ENCODE assay signal across 14 cellular contexts in the genomic region with DNA sequence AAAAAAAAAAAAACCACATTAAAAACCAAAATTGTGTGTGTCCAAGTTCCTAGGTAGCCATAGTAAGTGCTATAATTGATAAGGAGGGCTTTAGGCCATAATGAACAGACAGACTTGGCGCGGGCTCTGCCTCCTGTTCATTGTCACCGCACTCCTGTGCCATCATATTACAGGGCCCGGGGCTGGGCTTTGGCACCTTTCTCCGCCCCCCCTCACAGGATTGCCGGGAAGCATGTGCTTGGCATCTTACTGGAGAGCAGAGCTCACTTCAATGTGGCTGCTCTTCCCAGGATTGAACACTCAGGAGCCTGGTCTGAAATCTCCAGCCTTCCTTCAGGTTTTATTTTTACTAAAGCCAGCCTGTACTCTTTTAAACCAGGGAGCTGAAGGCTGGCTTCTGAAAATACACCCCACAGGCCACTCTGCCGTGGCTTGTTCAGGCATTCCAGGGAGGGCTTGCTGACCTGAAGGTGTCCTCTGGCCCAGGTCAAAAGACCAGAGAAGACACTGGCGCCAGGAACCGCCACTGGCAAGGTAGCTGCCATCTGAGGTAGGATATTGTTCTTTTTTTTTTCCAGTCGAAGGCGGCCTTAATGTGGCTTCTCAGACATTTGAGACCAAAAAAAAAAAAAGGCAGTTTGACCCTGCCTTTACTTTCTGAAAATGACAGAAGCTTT. TPM values are rescaled to one million over a fixed set of nuclear protein-coding genes. Genes with fewer than 3 reads are reported as not detected.
DNase-seq lines count a peak whose midpoint lies in the region; ATAC-seq and TF ChIP-seq lines count a peak whose summit lies in the region.
"Had no signal": no experiment of that assay in that cellular context is flagged by ENCODE, and none has a peak within 500 bp of the region (broad histone marks: within the 10 kb centered on the region; RNA-seq: fewer than 3 reads in every experiment).

No MANE protein-coding gene starts in this region.

- peaks cover 4% of the 10 kb centered on the region for H3K4me1 Mint-ChIP-seq in activated CD4-positive, alpha-beta memory T cell treated with anti-CD3 and anti-CD28 coated beads, Interleukin-2, amount 10 ng/mL, durations not matched to agents 7 days and 5 days

- ATAC-seq in left lung = no peak
- peak; percentile 49 for ATAC-seq in sciatic nerve
- ATAC-seq in aorta (ENCODE audit: low FRiP score) = no peak

- H3K79me1 ChIP-seq in trophoblast cell (ENCODE audit: low read length) = no peaks in the 10 kb centered on the region

- H3K4ac ChIP-seq in trophoblast cell (ENCODE audit: low read depth, low read length) = no peak overlapping the region

- H3K14ac ChIP-seq in trophoblast cell (ENCODE audit: low read length) = no peak overlapping the region

- no peaks in the 10 kb centered on the region for H3K79me2 ChIP-seq in trophoblast cell (ENCODE audit: control insufficient read depth, insufficient read depth, low read length, poor library complexity)

- no peak for TF ChIP-seq POLR2A in esophagus muscularis mucosa (IDR thresholded peaks at IDR 0.05; ENCODE audit: low read depth)

- H2BK12ac ChIP-seq in trophoblast cell (ENCODE audit: low read length) = no peak overlapping the region

- H4K8ac ChIP-seq in trophoblast cell (ENCODE audit: low read depth, low read length) = no peak overlapping the region

- H3K36me3 Mint-ChIP-seq in activated CD4-positive, alpha-beta memory T cell treated with anti-CD3 and anti-CD28 coated beads, Interleukin-2, amount 10 ng/mL, durations not matched to agents 7 days and 5 days (ENCODE audit: low read depth) = no peaks in the 10 kb centered on the region
- H3K36me3 Mint-ChIP-seq: activated naive CD8-positive, alpha-beta T cell had no signal

- intact Hi-C loops in esophagus muscularis mucosa (cut with DNase I) = no loop called here
- intact Hi-C loops in left lung (cut with DNase I) = no loop called here
- intact Hi-C loops in sciatic nerve (cut with DNase I) = no loop called here
- intact Hi-C loops in aorta (cut with DNase I) = loop anchor here in 1 of 2 donors (5.0 to 10.0 kb wide), 2 partner anchors 39 to 49 kb away; a partner anchor contains a TSS

- TF ChIP-seq CTCF in esophagus muscularis mucosa (IDR thresholded peaks at IDR 0.05) (no peak), left lung (IDR thresholded peaks at IDR 0.05) (no peak)

- peak overlapping the region in 2 of 4 donors; percentile 0 to 17 for H3K4me3 ChIP-seq in esophagus muscularis mucosa
- H3K4me3 ChIP-seq in left lung = no peak overlapping the region
- H3K4me3 ChIP-seq in aorta (ENCODE audit: low read length in 2 of 2) = no peak overlapping the region
- no peak overlapping the region for H3K4me3 ChIP-seq in trophoblast cell (ENCODE audit: low read depth, low read length)

- POLR2A ChIA-PET in activated CD4-positive, alpha-beta memory T cell treated with anti-CD3 and anti-CD28 coated beads, Interleukin-2, amount 10 ng/mL, durations not matched to agents 7 days and 5 days (lab: Charles Lee) = no interaction called here

- DNase-seq in esophagus muscularis mucosa (ENCODE audit: extremely low spot score) (no peak), left lung (no peak), sciatic nerve (ENCODE audit: low spot score) (no peak), aorta (peak in 1 of 2 donors; percentile 82), epidermal melanocyte (ENCODE audit: insufficient read length, low spot score) (no peak), trophoblast cell (no peak)
- no peak for DNase-seq in activated CD4-positive, alpha-beta memory T cell treated with anti-CD3 and anti-CD28 coated beads, Interleukin-2, amount 10 ng/mL, durations not matched to agents 7 days and 5 days
- DNase-seq: DMS79; NCI-H146; NCI-H446; stimulated activated CD4-positive, alpha-beta T cell treated with anti-CD3 and anti-CD28 coated beads, Interleukin-15, amount 100 ng/mL, for 24 hours; T1000 had no signal

- no peak overlapping the region for H3K23ac ChIP-seq in trophoblast cell (ENCODE audit: low read length)

- no peak overlapping the region for H3K18ac ChIP-seq in trophoblast cell (ENCODE audit: low read length)

- no peaks in the 10 kb centered on the region for H3K9me3 Mint-ChIP-seq in activated CD4-positive, alpha-beta memory T cell treated with anti-CD3 and anti-CD28 coated beads, Interleukin-2, amount 10 ng/mL, durations not matched to agents 7 days and 5 days

- no peak overlapping the region for H4K12ac ChIP-seq in trophoblast cell (ENCODE audit: low read depth, low read length)

- H3K36me3 ChIP-seq in esophagus muscularis mucosa (no peaks in the 10 kb centered on the region), left lung (no peaks in the 10 kb centered on the region), aorta (ENCODE audit: control insufficient read depth in 1 of 2, insufficient read depth in 2 of 2, low read length in 1 of 2) (no peaks in the 10 kb centered on the region), trophoblast cell (ENCODE audit: control insufficient read depth in 1 of 2, insufficient read depth in 2 of 2, low read length in 2 of 2) (no peaks in the 10 kb centered on the region)

- CTCF ChIA-PET in activated CD4-positive, alpha-beta memory T cell treated with anti-CD3 and anti-CD28 coated beads, Interleukin-2, amount 10 ng/mL, durations not matched to agents 7 days and 5 days (lab: Charles Lee) = no interaction called here

- H3K4me2 ChIP-seq in trophoblast cell (ENCODE audit: low read length) = no peak overlapping the region

- H2BK5ac ChIP-seq in trophoblast cell (ENCODE audit: low read depth, low read length, poor library complexity) = no peak overlapping the region

- H3K4me1 ChIP-seq in esophagus muscularis mucosa (peaks cover 43 to 78% (median 62%) of the 10 kb centered on the region in 4 donors), left lung (peaks cover 10 to 17% of the 10 kb centered on the region in 2 donors), aorta (ENCODE audit: control insufficient read depth in 1 of 2, insufficient read depth in 2 of 2, low read length in 2 of 2) (no peaks in the 10 kb centered on the region), trophoblast cell (ENCODE audit: control insufficient read depth in 1 of 2, insufficient read depth in 2 of 2, low read length in 2 of 2) (peaks cover 3 to 6% of the 10 kb centered on the region in 2 experiments)

- WGBS in esophagus muscularis mucosa = 74% methylated on average over 11 of the region's 11 CpGs
- 20 to 28% methylated on average over 11 of the region's 11 CpGs for WGBS in aorta, 2 donors
- WGBS in trophoblast cell (ENCODE audit: extremely low coverage, insufficient coverage, insufficient read length) = no CpG with 5 or more reads among the region's 11 CpGs

- no peak overlapping the region for H3K4me3 Mint-ChIP-seq in activated CD4-positive, alpha-beta memory T cell treated with anti-CD3 and anti-CD28 coated beads, Interleukin-2, amount 10 ng/mL, durations not matched to agents 7 days and 5 days
- H3K4me3 Mint-ChIP-seq: activated naive CD8-positive, alpha-beta T cell had no signal

- no peak overlapping the region for H2AK5ac ChIP-seq in trophoblast cell (ENCODE audit: low read length)

- H4K91ac ChIP-seq in trophoblast cell (ENCODE audit: low read depth, low read length) = no peak overlapping the region

- H2AFZ ChIP-seq in trophoblast cell (ENCODE audit: insufficient read depth, low read length, poor library complexity) = no peak overlapping the region
- H2AFZ ChIP-seq: parathyroid adenoma had no signal

- H3K27ac ChIP-seq in esophagus muscularis mucosa (replicated peaks in 1 of 4) (peak overlapping the region; percentile 73 to 81 (median 78)), left lung (peak overlapping the region; percentile 20 to 79), aorta (ENCODE audit: low read depth in 1 of 2, low read length in 2 of 2) (peak overlapping the region; percentile 31 to 87), trophoblast cell (ENCODE audit: low read depth, low read length) (no peak overlapping the region)
- H3K27ac ChIP-seq: parathyroid adenoma had no signal

- no peak overlapping the region for H3K27ac Mint-ChIP-seq in activated CD4-positive, alpha-beta memory T cell treated with anti-CD3 and anti-CD28 coated beads, Interleukin-2, amount 10 ng/mL, durations not matched to agents 7 days and 5 days
- H3K27ac Mint-ChIP-seq: activated naive CD8-positive, alpha-beta T cell had no signal

- H3K9me3 ChIP-seq in esophagus muscularis mucosa (no peaks in the 10 kb centered on the region), left lung (no peaks in the 10 kb centered on the region), aorta (ENCODE audit: control insufficient read depth, low read length) (no peaks in the 10 kb centered on the region), trophoblast cell (ENCODE audit: insufficient read depth, low read depth, low read length) (peaks cover 3% of the 10 kb centered on the region)

- H2BK120ac ChIP-seq in trophoblast cell (ENCODE audit: insufficient read depth, low read length, poor library complexity) = no peak overlapping the region

- H3K27me3 Mint-ChIP-seq in activated CD4-positive, alpha-beta memory T cell treated with anti-CD3 and anti-CD28 coated beads, Interleukin-2, amount 10 ng/mL, durations not matched to agents 7 days and 5 days = no peaks in the 10 kb centered on the region
- H3K27me3 Mint-ChIP-seq: activated naive CD8-positive, alpha-beta T cell had no signal

- no peak for TF ChIP-seq EP300 in esophagus muscularis mucosa (IDR thresholded peaks at IDR 0.05)

- H3K9ac ChIP-seq in trophoblast cell (ENCODE audit: low read length) = no peak overlapping the region
- H3K9ac ChIP-seq: parathyroid adenoma had no signal

- H3K27me3 ChIP-seq in esophagus muscularis mucosa (no peaks in the 10 kb centered on the region), left lung (no peaks in the 10 kb centered on the region), aorta (ENCODE audit: control insufficient read depth in 1 of 2, insufficient read depth in 2 of 2, low read length in 1 of 2) (no peaks in the 10 kb centered on the region), trophoblast cell (ENCODE audit: insufficient read depth, low read length) (no peaks in the 10 kb centered on the region)

RNA-seq across cellular contexts. Expression of a gene that starts 39.3 kb away (rescaled TPM):
- total RNA-seq in esophagus muscularis mucosa (10 to 100 TPM; 24.0 to 30.3 (median 28.8) TPM), left lung (10 to 100 TPM; 25.8 to 29.1 TPM), sciatic nerve (17.1 TPM), aorta (10 to 100 TPM; 16.9 to 21.8 TPM)
- 10 to 100 TPM in 1 of 2 donors, 1 to 10 TPM in 1; 8.1 to 19.5 TPM for polyA plus RNA-seq in aorta
- 27.0 and 28.6 TPM in 2 replicates for polyA plus RNA-seq in trophoblast cell (2013)
- 10 to 100 TPM; 12.1 to 15.3 TPM for total RNA-seq in activated CD4-positive, alpha-beta memory T cell treated with anti-CD3 and anti-CD28 coated beads, Interleukin-2, amount 10 ng/mL, durations not matched to agents 7 days and 5 days

RNA-seq across cellular contexts. Expression of a gene that starts 47.9 kb away (rescaled TPM):
- 10 to 100 TPM; 24.1 to 31.0 (median 26.0) TPM for total RNA-seq in esophagus muscularis mucosa
- 10 to 100 TPM; 24.4 to 25.1 TPM for total RNA-seq in left lung
- 16.6 TPM for total RNA-seq in sciatic nerve
- total RNA-seq in aorta = 10 to 100 TPM; 16.8 to 17.7 TPM
- polyA plus RNA-seq in aorta = 10 to 100 TPM; 18.1 to 24.5 TPM
- 41.4 and 42.5 TPM in 2 replicates for polyA plus RNA-seq in trophoblast cell (2013)
- 10 to 100 TPM; 23.2 to 23.3 TPM for total RNA-seq in activated CD4-positive, alpha-beta memory T cell treated with anti-CD3 and anti-CD28 coated beads, Interleukin-2, amount 10 ng/mL, durations not matched to agents 7 days and 5 days
